In the genomic region with DNA sequence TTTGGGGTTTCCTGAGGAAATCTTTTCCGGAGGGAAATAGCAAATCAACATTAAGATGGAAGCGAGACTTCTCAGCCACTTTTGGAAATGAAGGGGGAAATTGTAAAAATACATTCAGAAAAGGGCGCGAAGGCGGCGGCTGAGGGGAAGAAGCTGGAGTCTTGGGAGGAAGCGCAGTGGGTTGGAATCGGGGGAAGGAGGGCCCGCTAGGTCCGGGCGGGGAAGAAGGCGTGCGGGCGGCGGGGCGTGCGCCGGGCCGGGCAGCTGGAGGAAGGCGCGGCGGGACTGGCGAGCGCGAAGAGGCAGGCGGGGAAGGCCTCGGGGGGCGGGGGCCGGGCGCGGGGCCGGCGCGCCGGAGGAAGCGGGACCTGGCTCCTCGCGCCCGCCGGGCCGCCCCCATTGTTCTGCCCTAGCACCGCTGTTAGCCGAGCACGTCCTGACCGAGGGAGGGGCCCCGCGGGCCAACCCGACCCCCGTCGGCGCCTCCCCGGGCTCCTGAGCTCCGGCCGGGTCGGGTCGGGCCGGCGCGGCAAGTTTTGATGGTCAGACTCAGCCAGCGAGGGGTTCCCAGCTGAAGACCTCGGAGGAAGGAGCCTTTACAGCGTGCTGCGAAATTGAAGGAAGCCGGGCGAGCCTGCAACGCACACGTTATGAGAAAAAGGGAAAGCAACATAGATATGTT, we compare ENCODE assay signal across 8 cellular contexts. TPM values are rescaled to one million over a fixed set of nuclear protein-coding genes. Genes with fewer than 3 reads are reported as not detected.
DNase-seq lines count a peak whose midpoint lies in the region; ATAC-seq and TF ChIP-seq lines count a peak whose summit lies in the region.

No MANE protein-coding gene starts in this region.

- H3K9me3 Mint-ChIP-seq in progenitor cell of endocrine pancreas (ENCODE audit: low read depth), result no peaks in the 10 kb centered on the region

- peak overlapping the region; percentile 85 for H3K4me3 Mint-ChIP-seq in progenitor cell of endocrine pancreas (ENCODE audit: low read depth)

- peaks cover 39% of the 10 kb centered on the region for H3K4me1 Mint-ChIP-seq in progenitor cell of endocrine pancreas (ENCODE audit: low read depth)

- H3K27me3 ChIP-seq in SJCRH30 (no peaks in the 10 kb centered on the region), ascending aorta (no peaks in the 10 kb centered on the region), right cardiac atrium (ENCODE audit: control insufficient read depth, insufficient read depth) (no peaks in the 10 kb centered on the region)

- no peaks in the 10 kb centered on the region for H3K36me3 Mint-ChIP-seq in progenitor cell of endocrine pancreas (ENCODE audit: insufficient read depth)

- peak overlapping the region; percentile 99 for H3K27ac Mint-ChIP-seq in progenitor cell of endocrine pancreas

- H3K4me1 ChIP-seq in HEK293 (ENCODE audit: control insufficient read depth, insufficient read depth, low read length) (peaks cover 24% of the 10 kb centered on the region), SJCRH30 (peaks cover 24% of the 10 kb centered on the region), ascending aorta (peaks cover 0 to 2% of the 10 kb centered on the region in 2 donors), right cardiac atrium (ENCODE audit: control insufficient read depth, insufficient read depth, low read length) (no peaks in the 10 kb centered on the region)

- POLR2A ChIA-PET in HEK293 (lab: Yijun Ruan, JAX), result interaction anchor here (1.3 to 3.5 kb wide), 4 partner anchors 9 to 204 kb away, joined by 3 to 33 read pairs (median 19); no protein-coding TSS in a partner anchor

- WGBS in right cardiac atrium, result under 1% methylated on average over 67 of the region's 67 CpGs

- H3K9me3 ChIP-seq in HEK293 (ENCODE audit: control insufficient read depth, insufficient read depth, low read depth, low read length) (no peaks in the 10 kb centered on the region), SJCRH30 (replicated peaks) (no peaks in the 10 kb centered on the region), ascending aorta (no peaks in the 10 kb centered on the region), right cardiac atrium (ENCODE audit: control insufficient read depth, low read length) (no peaks in the 10 kb centered on the region)

- H3K36me3 ChIP-seq in HEK293 (ENCODE audit: control insufficient read depth in 2 of 2, insufficient read depth in 1 of 2, low read length in 2 of 2) (no peaks in the 10 kb centered on the region), SJCRH30 (no peaks in the 10 kb centered on the region), ascending aorta (no peaks in the 10 kb centered on the region)

- ATAC-seq in right cardiac atrium (peak; percentile 60 to 76), GM21737 (IDR thresholded peaks at IDR 0.05; ENCODE audit: unreplicated experiment) (no peak)

- TF ChIP-seq CTCF in HEK293 (tag by site-specific recombination; IDR thresholded peaks at IDR 0.05) (no peak), ascending aorta (IDR thresholded peaks at IDR 0.05) (no peak), progenitor cell of endocrine pancreas (IDR thresholded peaks at IDR 0.05; ENCODE audit: unreplicated experiment) (no peak)

- intact Hi-C loops in ascending aorta (cut with DNase I) (loop anchor here (5.0 to 10.0 kb wide), 7 partner anchors 725 to 1908 kb away; partner anchors contain the start of genes BMI1, MSRB2, OTUD1 and PIP4K2A), right cardiac atrium (cut with DNase I) (no loop called here)

- no peaks in the 10 kb centered on the region for H3K27me3 Mint-ChIP-seq in progenitor cell of endocrine pancreas

- peak overlapping the region; percentile 58 for H3K4me3 ChIP-seq in HEK293 (ENCODE audit: low read depth, low read length)
- peak overlapping the region; percentile 70 for H3K4me3 ChIP-seq in SJCRH30
- H3K4me3 ChIP-seq in ascending aorta, result peak overlapping the region; percentile 65 to 90
- peak overlapping the region; percentile 84 for H3K4me3 ChIP-seq in right cardiac atrium (ENCODE audit: low read length)

- CTCF ChIA-PET in HEK293 (lab: Yijun Ruan, JAX), result interaction anchor here (0.6 kb wide), 1 partner anchor 454 kb away, joined by 3 read pairs; no protein-coding TSS in a partner anchor

- peak; percentile 52 for DNase-seq in D341Med (ENCODE audit: low spot score)
- DNase-seq in SJCRH30, result peak; percentile 71 to 73
- DNase-seq in ascending aorta (ENCODE audit: low spot score in 2 of 2), result peak in 1 of 2 donors; percentile 84
- peak; percentile 73 to 91 (median 89) for DNase-seq in right cardiac atrium
- DNase-seq in progenitor cell of endocrine pancreas (ENCODE audit: low spot score, unreplicated experiment), result peak; percentile 54
- DNase-seq in amniotic stem cell (lab: John Stamatoyannopoulos, UW), result no peak

- H3K27ac ChIP-seq in HEK293 (ENCODE audit: extremely low read depth, low read depth, low read length) (peak overlapping the region; percentile 98), SJCRH30 (peak overlapping the region; percentile 99), ascending aorta (peak overlapping the region; percentile 98 to 100), right cardiac atrium (ENCODE audit: low read length) (peak overlapping the region; percentile 99)

TF ChIP-seq in HEK293, 187 proteins besides CTCF, POLR2A, EP300 and RAD21 (continues in another document):
- peak; percentile 57; the same call in 1 of the 2 replicates for TF ChIP-seq ZSCAN16 (tag by site-specific recombination; IDR thresholded peaks at IDR 0.05)
- TF ChIP-seq ZNF600 (tag by site-specific recombination; IDR thresholded peaks at IDR 0.05), result peak; percentile 80
- no peak for TF ChIP-seq PRDM1 (tag by site-specific recombination; IDR thresholded peaks at IDR 0.05)
- no peak for TF ChIP-seq ZNF362 (tag by site-specific recombination; IDR thresholded peaks at IDR 0.05)
- no peak for TF ChIP-seq GLIS1 (tag by site-specific recombination; IDR thresholded peaks at IDR 0.05)
- TF ChIP-seq, protein P1, sequence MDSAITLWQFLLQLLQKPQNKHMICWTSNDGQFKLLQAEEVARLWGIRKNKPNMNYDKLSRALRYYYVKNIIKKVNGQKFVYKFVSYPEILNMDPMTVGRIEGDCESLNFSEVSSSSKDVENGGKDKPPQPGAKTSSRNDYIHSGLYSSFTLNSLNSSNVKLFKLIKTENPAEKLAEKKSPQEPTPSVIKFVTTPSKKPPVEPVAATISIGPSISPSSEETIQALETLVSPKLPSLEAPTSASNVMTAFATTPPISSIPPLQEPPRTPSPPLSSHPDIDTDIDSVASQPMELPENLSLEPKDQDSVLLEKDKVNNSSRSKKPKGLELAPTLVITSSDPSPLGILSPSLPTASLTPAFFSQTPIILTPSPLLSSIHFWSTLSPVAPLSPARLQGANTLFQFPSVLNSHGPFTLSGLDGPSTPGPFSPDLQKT (IDR thresholded peaks at IDR 0.05; ENCODE audit: borderline replicate concordance, low read depth, low read length), result no peak
- peak; percentile 9 for TF ChIP-seq ZNF660 (tag by site-specific recombination; IDR thresholded peaks at IDR 0.05)
- TF ChIP-seq ZNF221 (tag by site-specific recombination; IDR thresholded peaks at IDR 0.05; ENCODE audit: borderline replicate concordance), result no peak
- TF ChIP-seq ZNF18 (tag by site-specific recombination; IDR thresholded peaks at IDR 0.05), result no peak
- TF ChIP-seq ZNF585B (tag by site-specific recombination; IDR thresholded peaks at IDR 0.05), result no peak
- TF ChIP-seq, protein P2, sequence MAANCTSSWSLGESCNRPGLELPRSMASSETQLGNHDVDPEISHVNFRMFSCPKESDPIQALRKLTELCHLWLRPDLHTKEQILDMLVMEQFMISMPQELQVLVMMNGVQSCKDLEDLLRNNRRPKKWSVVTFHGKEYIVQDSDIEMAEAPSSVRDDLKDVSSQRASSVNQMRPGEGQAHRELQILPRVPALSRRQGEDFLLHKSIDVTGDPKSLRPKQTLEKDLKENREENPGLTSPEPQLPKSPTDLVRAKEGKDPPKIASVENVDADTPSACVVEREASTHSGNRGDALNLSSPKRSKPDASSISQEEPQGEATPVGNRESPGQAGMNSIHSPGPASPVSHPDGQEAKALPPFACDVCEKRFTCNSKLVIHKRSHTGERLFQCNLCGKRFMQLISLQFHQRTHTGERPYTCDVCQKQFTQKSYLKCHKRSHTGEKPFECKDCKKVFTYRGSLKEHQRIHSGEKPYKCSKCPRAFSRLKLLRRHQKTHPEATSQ (tag by site-specific recombination; IDR thresholded peaks at IDR 0.05), result 0 out of 2 replicates have a peak, but pooled peaks have one; percentile 57
- TF ChIP-seq ZEB2 (tag by site-specific recombination; IDR thresholded peaks at IDR 0.05), result no peak; the same call in 1 of the 2 replicates
- no peak for TF ChIP-seq ZNF623 (tag by site-specific recombination; IDR thresholded peaks at IDR 0.05)
- no peak; the same call in 1 of the 2 replicates for TF ChIP-seq ZNF629 (tag by site-specific recombination; IDR thresholded peaks at IDR 0.05)

RNA-seq across cellular contexts. Expression of gene SKIDA1, which starts 1.6 kb away (rescaled TPM):
- total RNA-seq in SJCRH30 (2014; rRNA removed; shearing (Covaris generic)), result 1.4 and 1.8 TPM in 2 replicates
- total RNA-seq in ascending aorta (not detected), right cardiac atrium (1 to 10 TPM; 2.1 to 6.3 (median 4.6) TPM), progenitor cell of endocrine pancreas (13.6 and 15.3 TPM in 2 replicates)
- 0.88 TPM for polyA plus RNA-seq in right cardiac atrium

RNA-seq across cellular contexts. Expression of gene MLLT10, which starts 6.9 kb away (rescaled TPM):
- 34.1 and 39.3 TPM in 2 replicates for total RNA-seq in SJCRH30 (2014; rRNA removed; shearing (Covaris generic))
- total RNA-seq in ascending aorta (16.3 TPM), right cardiac atrium (10 to 100 TPM; 26.6 to 36.1 (median 29.8) TPM), progenitor cell of endocrine pancreas (55.7 and 65.6 TPM in 2 replicates)
- polyA plus RNA-seq in right cardiac atrium, result 14.1 TPM
